8 cellular contexts compared by ENCODE assay signal in the genomic region with DNA sequence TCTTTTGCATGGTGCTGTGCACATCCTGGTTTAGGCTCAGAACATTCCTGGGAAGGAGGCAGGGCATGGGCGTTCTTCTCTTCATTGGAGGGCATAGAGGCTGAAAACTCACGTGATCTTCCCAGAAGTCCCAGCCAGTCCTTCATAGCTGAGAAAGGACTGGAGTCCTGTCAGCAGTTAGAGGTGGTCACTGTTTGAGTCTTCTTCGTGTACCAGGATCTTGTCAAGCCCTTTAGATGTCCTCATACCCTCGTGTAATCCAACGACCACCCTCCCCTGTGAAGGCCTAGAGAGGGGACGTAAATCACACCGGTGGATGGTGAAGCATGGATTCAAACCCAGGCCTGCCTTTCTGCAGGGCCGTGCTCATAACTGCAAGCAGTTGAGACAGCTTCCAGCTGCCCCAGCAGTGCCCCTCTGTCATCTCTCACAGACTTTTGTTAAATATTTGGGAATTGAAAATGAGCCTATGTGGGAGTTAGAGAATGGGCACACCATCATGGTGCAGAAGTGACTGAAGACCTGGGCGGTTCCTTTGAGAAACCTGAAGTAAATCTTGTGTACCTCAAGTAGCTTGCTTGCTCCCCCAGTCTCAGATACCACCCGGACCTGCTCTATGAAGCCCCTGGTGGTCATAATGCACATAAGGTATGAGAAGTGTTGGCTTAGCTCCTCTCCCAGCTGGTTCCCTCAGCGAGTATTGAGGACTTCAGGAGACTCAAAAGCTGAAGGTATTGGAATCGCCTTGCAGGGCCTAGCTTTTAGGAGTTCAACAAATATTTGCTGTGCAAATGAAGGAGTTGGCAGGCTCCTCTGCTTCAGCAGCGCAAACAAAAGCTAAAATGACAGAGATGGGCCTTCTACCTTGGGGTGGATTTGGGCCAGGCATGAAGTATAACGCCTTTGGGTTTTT. TPM values are rescaled to one million over a fixed set of nuclear protein-coding genes. Genes with fewer than 3 reads are reported as not detected.
DNase-seq lines count a peak whose midpoint lies in the region; ATAC-seq and TF ChIP-seq lines count a peak whose summit lies in the region.

No MANE protein-coding gene starts in this region.

- H3K9ac ChIP-seq in BLaER1 treated with 17β-estradiol and CSF1 and Interleukin-3, amounts not matched to agents 10 nM and 100 nM = peak overlapping the region; percentile 71 to 83 (median 80); a peak in 20 of 22 replicates
- no peak overlapping the region for H3K9ac ChIP-seq in smooth muscle cell (ENCODE audit: low read depth)

- peaks cover 0 to 33% (median 11%) of the 10 kb centered on the region in 11 experiments; a peak in 12 of 22 replicates for H4K20me1 ChIP-seq in BLaER1 treated with 17β-estradiol and CSF1 and Interleukin-3, amounts not matched to agents 10 nM and 100 nM
- H4K20me1 ChIP-seq in smooth muscle cell (ENCODE audit: low read depth) = no peaks in the 10 kb centered on the region

- H3K4me1 Mint-ChIP-seq in activated T-cell treated with anti-CD3 and anti-CD28 coated beads, Interleukin-2, amount 50 U/mL, for 72 hours (ENCODE audit: low read depth) = peaks cover 48% of the 10 kb centered on the region

- DNase-seq in NCI-H82 treated with DMSO at 0.1 percent for 48 hours (lab: John Stamatoyannopoulos, UW; ENCODE audit: unreplicated experiment) = peak; percentile 13
- peak; percentile 48 to 54 for DNase-seq in activated T-cell treated with anti-CD3 and anti-CD28 coated beads, Interleukin-2, amount 50 U/mL, for 72 hours
- DNase-seq in left ventricle myocardium inferior = no peak
- DNase-seq in smooth muscle cell (lab: John Stamatoyannopoulos, UW; ENCODE audit: unreplicated experiment) = no peak

- H2AFZ ChIP-seq in smooth muscle cell (ENCODE audit: low read depth) = peak overlapping the region; percentile 90

- WGBS in smooth muscle cell (ENCODE audit: low lambda C conversion rate) = 82% methylated on average over 14 of the region's 14 CpGs

- TF ChIP-seq CTCF in left ventricle myocardium inferior (IDR thresholded peaks at IDR 0.05; ENCODE audit: borderline replicate concordance) (peak; percentile 55), smooth muscle cell (IDR thresholded peaks at IDR 0.05; ENCODE audit: borderline replicate concordance, insufficient read depth, poor library complexity, severe bottlenecking) (no peak)

- peak overlapping the region; percentile 74 to 79 (median 76) for H3K4me3 ChIP-seq in BLaER1 treated with 17β-estradiol and CSF1 and Interleukin-3, amounts not matched to agents 10 nM and 100 nM
- H3K4me3 ChIP-seq in left ventricle myocardium inferior (peak overlapping the region; percentile 88), smooth muscle cell (peak overlapping the region; percentile 76)

- H3K9me3 Mint-ChIP-seq in activated T-cell treated with anti-CD3 and anti-CD28 coated beads, Interleukin-2, amount 50 U/mL, for 72 hours = peaks cover 2 to 7% of the 10 kb centered on the region in 2 donors

- peaks cover 0 to 41% (median 11%) of the 10 kb centered on the region in 11 experiments; a peak in 11 of 22 replicates for H3K36me3 ChIP-seq in BLaER1 treated with 17β-estradiol and CSF1 and Interleukin-3, amounts not matched to agents 10 nM and 100 nM
- no peaks in the 10 kb centered on the region for H3K36me3 ChIP-seq in left ventricle myocardium inferior
- H3K36me3 ChIP-seq in smooth muscle cell (ENCODE audit: low read depth) = no peaks in the 10 kb centered on the region

- H3K27ac ChIP-seq in BLaER1 treated with 17β-estradiol and CSF1 and Interleukin-3, amounts not matched to agents 10 nM and 100 nM = peak overlapping the region in 4 of 11 experiments; percentile 65 to 77 (median 68); a peak in 7 of 22 replicates
- H3K27ac ChIP-seq in left ventricle myocardium inferior (replicated peaks) (peak overlapping the region; percentile 92), smooth muscle cell (ENCODE audit: low read depth) (no peak overlapping the region)

- peaks cover 16% of the 10 kb centered on the region for H3K27me3 Mint-ChIP-seq in activated T-cell treated with anti-CD3 and anti-CD28 coated beads, Interleukin-2, amount 50 U/mL, for 72 hours (ENCODE audit: low read depth)

- intact Hi-C loops in left ventricle myocardium inferior (cut with micrococcal nuclease) = loop anchor here (5.0 to 10.0 kb wide), 2 partner anchors 38 to 65 kb away; no protein-coding TSS in a partner anchor

- H3K9me3 ChIP-seq in BLaER1 treated with 17β-estradiol and CSF1 and Interleukin-3, amounts not matched to agents 10 nM and 100 nM (replicated peaks in 1 of 11) = peaks cover 0 to 11% (median 4%) of the 10 kb centered on the region in 11 experiments; a peak in 7 of 22 replicates
- peaks cover 15% of the 10 kb centered on the region for H3K9me3 ChIP-seq in left ventricle myocardium inferior (replicated peaks)
- no peaks in the 10 kb centered on the region for H3K9me3 ChIP-seq in smooth muscle cell (replicated peaks; ENCODE audit: low read depth)

- H3K4me2 ChIP-seq in BLaER1 treated with 17β-estradiol and CSF1 and Interleukin-3, amounts not matched to agents 10 nM and 100 nM = peak overlapping the region; percentile 91 to 98 (median 94)
- peak overlapping the region; percentile 96 for H3K4me2 ChIP-seq in smooth muscle cell

- peaks cover 6 to 34% (median 22%) of the 10 kb centered on the region in 11 experiments; a peak in 18 of 22 replicates for H3K27me3 ChIP-seq in BLaER1 treated with 17β-estradiol and CSF1 and Interleukin-3, amounts not matched to agents 10 nM and 100 nM
- H3K27me3 ChIP-seq in left ventricle myocardium inferior (ENCODE audit: low read depth) = no peaks in the 10 kb centered on the region
- peaks cover 18% of the 10 kb centered on the region for H3K27me3 ChIP-seq in smooth muscle cell (ENCODE audit: low read depth)

- H3K4me1 ChIP-seq in BLaER1 treated with 17β-estradiol and CSF1 and Interleukin-3, amounts not matched to agents 10 nM and 100 nM = peaks cover 17 to 39% (median 28%) of the 10 kb centered on the region in 10 experiments
- peaks cover 41% of the 10 kb centered on the region for H3K4me1 ChIP-seq in left ventricle myocardium inferior
- no peaks in the 10 kb centered on the region for H3K4me1 ChIP-seq in smooth muscle cell (ENCODE audit: low read depth)

- H3K27ac Mint-ChIP-seq in activated T-cell treated with anti-CD3 and anti-CD28 coated beads, Interleukin-2, amount 50 U/mL, for 72 hours = peak overlapping the region; percentile 14

- peaks cover 12 to 14% of the 10 kb centered on the region in 2 donors for H3K36me3 Mint-ChIP-seq in activated T-cell treated with anti-CD3 and anti-CD28 coated beads, Interleukin-2, amount 50 U/mL, for 72 hours (ENCODE audit: insufficient read depth in 2 of 2)

- H3K4me3 Mint-ChIP-seq in activated T-cell treated with anti-CD3 and anti-CD28 coated beads, Interleukin-2, amount 50 U/mL, for 72 hours = peak overlapping the region; percentile 85 to 92

- no peaks in the 10 kb centered on the region for H3F3A ChIP-seq in smooth muscle cell (ENCODE audit: low read depth)

- H3K79me2 ChIP-seq in smooth muscle cell (ENCODE audit: low read depth) = no peaks in the 10 kb centered on the region

- ATAC-seq in GM21515 (IDR thresholded peaks at IDR 0.05; ENCODE audit: unreplicated experiment) (peak; percentile 45), GM18861 (IDR thresholded peaks at IDR 0.05; ENCODE audit: unreplicated experiment) (no peak), HG03439 (IDR thresholded peaks at IDR 0.05; ENCODE audit: unreplicated experiment) (no peak)
- ATAC-seq in activated T-cell treated with anti-CD3 and anti-CD28 coated beads, Interleukin-2, amount 50 U/mL, for 72 hours (replicated peaks in 1 of 2) = peak; percentile 59 to 60

RNA-seq across cellular contexts. Expression of gene CMTM8, which starts 1.4 kb away (rescaled TPM):
- 1 to 10 TPM; 7.1 to 9.0 TPM for total RNA-seq in activated T-cell treated with anti-CD3 and anti-CD28 coated beads, Interleukin-2, amount 50 U/mL, for 72 hours
- total RNA-seq in left ventricle myocardium inferior (5.7 TPM), smooth muscle cell (0.81 and 1.9 TPM in 2 replicates)
- 1.1 and 1.9 TPM in 2 replicates for polyA plus RNA-seq in smooth muscle cell

Comparison
In these comparisons a context has a peak if more than half of its experiments do, and no peak if none do; other contexts are left out.
1. ATAC-seq: peak in GM21515 (single experiment) and activated T-cell treated with anti-CD3 and anti-CD28 coated beads, Interleukin-2, amount 50 U/mL, for 72 hours (2 of 2); none in GM18861 (single experiment) and HG03439 (single experiment).
2. DNase-seq: peak in NCI-H82 treated with DMSO at 0.1 percent for 48 hours (single experiment) and activated T-cell treated with anti-CD3 and anti-CD28 coated beads, Interleukin-2, amount 50 U/mL, for 72 hours (2 of 2); none in left ventricle myocardium inferior (single experiment) and smooth muscle cell (single experiment).
3. Peak in every context shown above with its lines, with median percentiles within 50 percentile points of each other: H3K4me3 ChIP-seq.